In the genomic region with DNA sequence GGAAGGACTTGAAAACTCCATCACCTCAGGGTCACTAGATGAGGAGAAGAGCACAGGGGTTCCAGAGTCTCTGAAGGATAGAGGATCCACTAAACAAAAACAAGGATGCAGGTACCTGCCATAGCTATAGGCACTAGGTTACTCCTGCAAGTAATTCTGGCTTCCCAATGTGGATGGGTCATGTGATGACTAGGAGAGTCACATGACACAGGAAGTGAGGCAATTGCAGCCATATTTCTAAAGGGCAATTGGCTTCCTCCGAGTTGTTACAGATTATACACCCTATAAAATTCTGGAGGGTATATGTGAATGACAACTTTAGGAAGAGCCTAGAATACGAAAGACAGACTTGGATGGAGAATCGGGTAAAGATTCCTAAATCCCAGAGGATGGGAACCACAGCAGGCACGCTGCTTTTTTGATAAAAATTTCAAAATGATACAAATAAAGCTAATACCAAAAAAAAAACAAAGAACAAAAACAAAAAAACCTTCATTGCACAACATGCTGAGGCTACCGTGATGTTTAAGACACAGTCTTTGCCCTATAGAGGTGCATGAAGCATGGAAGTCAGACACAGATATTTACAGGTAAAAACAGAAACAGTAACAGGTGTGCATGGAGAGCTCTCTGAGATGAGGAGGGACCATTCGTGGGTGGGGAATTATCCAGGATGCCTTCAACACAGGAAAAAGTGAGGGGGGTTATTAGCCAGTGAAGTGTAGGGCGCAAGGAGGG, we compare ENCODE assay signal across 1 cellular context.
A peak's percentile ranks its signal among the peaks of the same experiment; 100 is the strongest.
TF ChIP-seq lines count a peak whose summit lies in the region.

No MANE protein-coding gene starts in this region.

TF ChIP-seq in endothelial cell of umbilical vein, 7 proteins besides CTCF, POLR2A, EP300 and RAD21:
- no peak for TF ChIP-seq POLR2AphosphoS5 (IDR thresholded peaks at IDR 0.05; ENCODE audit: insufficient read depth, low read depth, low read length)
- TF ChIP-seq, protein P1, sequence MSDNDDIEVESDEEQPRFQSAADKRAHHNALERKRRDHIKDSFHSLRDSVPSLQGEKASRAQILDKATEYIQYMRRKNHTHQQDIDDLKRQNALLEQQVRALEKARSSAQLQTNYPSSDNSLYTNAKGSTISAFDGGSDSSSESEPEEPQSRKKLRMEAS (IDR thresholded peaks at IDR 0.05; ENCODE audit: insufficient read depth, insufficient read length): peak; percentile 69
